In the genomic region with DNA sequence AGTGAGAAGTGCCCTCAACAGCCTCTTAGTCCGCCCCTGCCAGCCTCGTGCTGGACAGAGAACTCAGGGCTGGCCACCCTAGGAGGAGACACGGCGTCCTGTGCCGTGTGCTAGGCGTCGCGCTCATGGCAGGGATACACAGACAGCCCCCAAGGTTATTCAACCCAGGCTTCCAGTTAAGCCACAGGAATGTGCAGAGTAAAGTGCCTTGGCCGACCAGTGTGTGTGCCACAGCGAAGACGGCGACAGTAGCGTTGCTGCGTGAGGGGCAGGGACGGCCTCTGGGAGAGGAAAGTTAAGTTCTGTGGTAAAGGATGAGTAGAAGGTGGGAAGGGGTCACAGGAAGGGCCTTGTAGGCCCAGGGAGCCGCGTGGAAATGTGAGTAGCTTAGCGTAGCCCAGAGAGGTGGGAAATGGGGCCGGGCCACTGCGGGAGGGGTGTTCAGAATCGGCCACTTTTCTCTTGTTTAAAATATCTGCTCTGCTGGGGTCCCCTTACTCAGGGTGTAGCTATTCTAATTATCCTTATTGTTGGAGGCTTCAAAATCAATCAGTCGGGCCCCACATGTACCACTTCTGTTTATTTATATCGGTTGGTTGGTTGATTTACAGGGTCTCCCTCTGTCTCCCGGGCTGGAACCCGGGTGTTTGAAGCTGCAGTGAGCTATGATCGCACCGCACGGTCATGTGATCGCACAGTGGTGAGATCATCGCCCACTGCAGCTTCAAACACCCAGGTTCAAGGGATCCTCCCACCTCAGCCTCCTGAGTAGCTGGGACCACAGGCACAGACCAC, we compare ENCODE assay signal across 13 cellular contexts. TPM values are rescaled to one million over a fixed set of nuclear protein-coding genes. Genes with fewer than 3 reads are reported as not detected.
DNase-seq lines count a peak whose midpoint lies in the region; ATAC-seq and TF ChIP-seq lines count a peak whose summit lies in the region.
"Had no signal": no experiment of that assay in that cellular context is flagged by ENCODE, and none has a peak within 500 bp of the region (broad histone marks: within the 10 kb centered on the region; RNA-seq: fewer than 3 reads in every experiment).

No MANE protein-coding gene starts in this region.

- no peak overlapping the region for H3K23ac ChIP-seq in H9 (ENCODE audit: insufficient read length, low read depth, low read length)

- no peak overlapping the region for H3K4me3 Mint-ChIP-seq in H9
- H3K4me3 Mint-ChIP-seq in stimulated activated effector memory CD8-positive, alpha-beta T cell treated with anti-CD3 and anti-CD28 coated beads, Interleukin-12 subunit alpha, Interleukin-12 subunit beta, amount 100 ng/mL, for 72 hours, result no peak overlapping the region

- H2BK15ac ChIP-seq in H9 (ENCODE audit: low read depth, low read length), result no peak overlapping the region

- H3T11ph ChIP-seq in H9 (ENCODE audit: low read length), result no peak overlapping the region

- H2AK5ac ChIP-seq in H9 (ENCODE audit: insufficient read length, low read length), result no peak overlapping the region

- peaks cover 4 to 11% of the 10 kb centered on the region in 2 experiments; a peak in 3 of 4 replicates for H3K4me1 Mint-ChIP-seq in H9
- peaks cover 6% of the 10 kb centered on the region for H3K4me1 Mint-ChIP-seq in stimulated activated effector memory CD8-positive, alpha-beta T cell treated with anti-CD3 and anti-CD28 coated beads, Interleukin-12 subunit alpha, Interleukin-12 subunit beta, amount 100 ng/mL, for 72 hours

- no peak overlapping the region for H2AFZ ChIP-seq in H9 (ENCODE audit: low read length)
- H2AFZ ChIP-seq: PC-9 had no signal

- TF ChIP-seq RAD21 in liver (IDR thresholded peaks at IDR 0.05), result no peak

- no peak overlapping the region for H3K14ac ChIP-seq in H9 (ENCODE audit: insufficient read depth, low read length)

- H3K9ac ChIP-seq in H9 (ENCODE audit: extremely low read depth, insufficient read length, low read length) (no peak overlapping the region), liver (ENCODE audit: low read depth in 1 of 2, low read length in 2 of 2) (peak overlapping the region in 1 of 2 donors; percentile 23)

- H3K27ac ChIP-seq in H9 (ENCODE audit: insufficient read length, low read depth, low read length) (no peak overlapping the region), caudate nucleus (ENCODE audit: low read depth, low read length) (peak overlapping the region; percentile 5), liver (ENCODE audit: low read depth in 1 of 2, low read length in 2 of 2) (peak overlapping the region; percentile 40 to 83)
- H3K27ac ChIP-seq: PC-9 had no signal

- H3K18ac ChIP-seq in H9 (ENCODE audit: insufficient read length, low read depth, low read length), result no peak overlapping the region

- H3K9me3 ChIP-seq in H9 (ENCODE audit: control insufficient read depth, low read depth, low read length) (no peaks in the 10 kb centered on the region), liver (ENCODE audit: control insufficient read depth in 4 of 4, low read length in 3 of 4) (no peaks in the 10 kb centered on the region)

- H3K27ac Mint-ChIP-seq in H9, result peak overlapping the region; percentile 86 to 93 (median 90)
- H3K27ac Mint-ChIP-seq in stimulated activated effector memory CD8-positive, alpha-beta T cell treated with anti-CD3 and anti-CD28 coated beads, Interleukin-12 subunit alpha, Interleukin-12 subunit beta, amount 100 ng/mL, for 72 hours, result peak overlapping the region; percentile 65

- H3K4ac ChIP-seq in H9 (ENCODE audit: low read depth, low read length), result no peak overlapping the region

- peaks cover 15 to 48% (median 35%) of the 10 kb centered on the region in 3 experiments; a peak in 6 of 7 replicates for H3K36me3 Mint-ChIP-seq in H9 (ENCODE audit: insufficient read depth in 1 of 3, low read depth in 3 of 3)
- H3K36me3 Mint-ChIP-seq in stimulated activated effector memory CD8-positive, alpha-beta T cell treated with anti-CD3 and anti-CD28 coated beads, Interleukin-12 subunit alpha, Interleukin-12 subunit beta, amount 100 ng/mL, for 72 hours, result peaks cover 36% of the 10 kb centered on the region

- no peak for ATAC-seq in stimulated activated effector memory CD8-positive, alpha-beta T cell treated with anti-CD3 and anti-CD28 coated beads, Interleukin-12 subunit alpha, Interleukin-12 subunit beta, amount 100 ng/mL, for 72 hours
- no peak for ATAC-seq in HG02840 (IDR thresholded peaks at IDR 0.05; ENCODE audit: low FRiP score, unreplicated experiment)
- ATAC-seq in HG03521 (IDR thresholded peaks at IDR 0.05; ENCODE audit: unreplicated experiment), result no peak
- no peak for ATAC-seq in activated CD4-positive, CD25-positive, alpha-beta regulatory T cell treated with anti-CD3 and anti-CD28 coated beads, Interleukin-2, amount 50 U/mL, for 24 hours

- peaks cover 21 to 55% (median 32%) of the 10 kb centered on the region in 4 donors for H3K36me3 ChIP-seq in liver (ENCODE audit: control insufficient read depth in 4 of 4, insufficient read depth in 3 of 4, low read depth in 1 of 4, low read length in 3 of 4)

- H2BK5ac ChIP-seq in H9 (ENCODE audit: insufficient read length, low read length), result no peak overlapping the region

- H3K4me2 ChIP-seq in H9 (ENCODE audit: insufficient read depth, insufficient read length, low read length), result no peak overlapping the region
- H3K4me2 ChIP-seq: PC-9 had no signal

- no peak overlapping the region for H4K5ac ChIP-seq in H9 (ENCODE audit: insufficient read length, low read depth, low read length)

- H3K27me3 Mint-ChIP-seq in H9 (ENCODE audit: low read depth), result no peaks in the 10 kb centered on the region; the same call in 1 of the 2 replicates

- H3K79me1 ChIP-seq in H9 (ENCODE audit: insufficient read depth, low read depth, low read length, poor library complexity, severe bottlenecking), result no peaks in the 10 kb centered on the region

- no peak overlapping the region for H2BK120ac ChIP-seq in H9 (ENCODE audit: low read depth, low read length, poor library complexity, severe bottlenecking)

- no peak overlapping the region for H3K4me3 ChIP-seq in liver (ENCODE audit: low read depth in 1 of 3, low read length in 3 of 3)
- H3K4me3 ChIP-seq: PC-9 had no signal

- no peaks in the 10 kb centered on the region for H3K4me1 ChIP-seq in H9 (ENCODE audit: insufficient read depth, low read length)
- H3K4me1 ChIP-seq in liver (ENCODE audit: control insufficient read depth in 4 of 4, insufficient read depth in 4 of 4, low read length in 3 of 4), result peaks cover 20 to 66% (median 58%) of the 10 kb centered on the region in 4 donors

- no peak overlapping the region for H4K8ac ChIP-seq in H9 (replicated peaks; ENCODE audit: insufficient read length, low read depth, low read length)

- no peak overlapping the region for H2BK12ac ChIP-seq in H9 (ENCODE audit: insufficient read length, low read depth, low read length)

- H3K23me2 ChIP-seq in H9 (ENCODE audit: insufficient read length, low read depth, low read length, poor library complexity, severe bottlenecking), result no peaks in the 10 kb centered on the region

- no peaks in the 10 kb centered on the region for H4K20me1 ChIP-seq in H9 (ENCODE audit: control insufficient read depth, insufficient read depth, insufficient read length)

- no peak overlapping the region for H4K91ac ChIP-seq in H9 (ENCODE audit: insufficient read length, low read depth, low read length)

- H3K27me3 ChIP-seq in H9 (ENCODE audit: insufficient read depth, low read length), result no peaks in the 10 kb centered on the region
- no peaks in the 10 kb centered on the region for H3K27me3 ChIP-seq in liver (ENCODE audit: control insufficient read depth in 4 of 4, insufficient read depth in 4 of 4, low read length in 3 of 4)

- no peaks in the 10 kb centered on the region for H3K79me2 ChIP-seq in H9 (ENCODE audit: insufficient read depth, low read length)

- DNase-seq in H9 (no peak), caudate nucleus (lab: John Stamatoyannopoulos, UW) (no peak), NCI-H2107 treated with DMSO at 0.1 percent for 48 hours (lab: John Stamatoyannopoulos, UW; ENCODE audit: unreplicated experiment) (no peak)
- DNase-seq in stimulated activated effector memory CD8-positive, alpha-beta T cell treated with anti-CD3 and anti-CD28 coated beads, Interleukin-12 subunit alpha, Interleukin-12 subunit beta, amount 100 ng/mL, for 72 hours (ENCODE audit: low spot score in 2 of 2), result no peak
- DNase-seq: activated effector memory CD4-positive, alpha-beta T cell treated with anti-CD3 and anti-CD28 coated beads, Interleukin-2, amount 50 U/mL, for 16 hours; NCI-H2081 treated with DMSO at 0.1 percent for 48 hours; occipital lobe; PC-9; SW 1271 had no signal

- H2BK20ac ChIP-seq in H9 (ENCODE audit: low read depth, low read length, poor library complexity, severe bottlenecking), result no peak overlapping the region

- no peak for TF ChIP-seq CTCF in H9 (conservative IDR thresholded peaks at IDR 0.05)
- no peak for TF ChIP-seq CTCF in liver (IDR thresholded peaks at IDR 0.05; ENCODE audit: low read depth, low read length, missing input control)

- no CpG with 5 or more reads among the region's 30 CpGs for WGBS in H9 (ENCODE audit: extremely low coverage, insufficient read length, low lambda C conversion rate)
- WGBS in liver, result 81% methylated on average over 30 of the region's 30 CpGs

- H3K9me3 Mint-ChIP-seq in H9, result no peaks in the 10 kb centered on the region
- no peaks in the 10 kb centered on the region for H3K9me3 Mint-ChIP-seq in stimulated activated effector memory CD8-positive, alpha-beta T cell treated with anti-CD3 and anti-CD28 coated beads, Interleukin-12 subunit alpha, Interleukin-12 subunit beta, amount 100 ng/mL, for 72 hours

- no peak overlapping the region for H3K56ac ChIP-seq in H9 (ENCODE audit: insufficient read length, low read depth, low read length)

TF ChIP-seq in liver, 16 proteins besides CTCF, POLR2A, EP300 and RAD21:
- no peak for TF ChIP-seq HNF4G (IDR thresholded peaks at IDR 0.05)
- TF ChIP-seq EGR1 (IDR thresholded peaks at IDR 0.05; ENCODE audit: low read depth in 2 of 2), result no peak
- TF ChIP-seq RXRA (IDR thresholded peaks at IDR 0.05), result peak; percentile 52 to 69
- peak; percentile 37 for TF ChIP-seq SP1 (IDR thresholded peaks at IDR 0.05)
- no peak for TF ChIP-seq YY1 (IDR thresholded peaks at IDR 0.05)
TF ChIP-seq in liver: peak in this region for 2.

RNA-seq across cellular contexts. Expression of gene TMEM120A, which starts 24.5 kb away (rescaled TPM):
- 23.2 and 30.0 TPM in 2 replicates for total RNA-seq in H9 (2021)
- 10 to 100 TPM; 18.7 to 29.5 TPM for total RNA-seq in liver
- 10 to 100 TPM; 34.8 to 73.9 TPM for polyA plus RNA-seq in liver

RNA-seq across cellular contexts. Expression of gene POR, which starts 54.9 kb away (rescaled TPM):
- total RNA-seq in H9 (2021) (125 and 128 TPM in 2 replicates), liver (100 to 1,000 TPM; 116 to 571 TPM)
- 100 to 1,000 TPM; 377 to 973 TPM for polyA plus RNA-seq in liver
